Comparison of ENCODE assay signal across 9 cellular contexts in genomic region chr3:42497009-42497731, GRCh38. TPM values are rescaled to one million over a fixed set of nuclear protein-coding genes. Genes with fewer than 3 reads are reported as not detected.
A peak's percentile ranks its signal among the peaks of the same experiment; 100 is the strongest.
DNase-seq lines count a peak whose midpoint lies in the region; ATAC-seq and TF ChIP-seq lines count a peak whose summit lies in the region.
"Had no signal": no experiment of that assay in that cellular context is flagged by ENCODE, and none has a peak within 500 bp of the region (broad histone marks: within the 10 kb centered on the region; RNA-seq: fewer than 3 reads in every experiment).

No MANE protein-coding gene starts in this region.

- ATAC-seq in HG03520 (IDR thresholded peaks at IDR 0.05; ENCODE audit: unreplicated experiment) (no peak), GM18505 (IDR thresholded peaks at IDR 0.05; ENCODE audit: unreplicated experiment) (no peak)

- TF ChIP-seq POLR2A in Peyer's patch (IDR thresholded peaks at IDR 0.05) (no peak), GM18505 (IDR thresholded peaks at IDR 0.05; ENCODE audit: borderline replicate concordance, extremely low read depth, insufficient read depth, insufficient read length) (no peak)

- H3K9me3 ChIP-seq in Peyer's patch, result no peaks in the 10 kb centered on the region

- H3K4me3 ChIP-seq in GM12865 (ENCODE audit: low read depth, low read length) (no peak overlapping the region), Peyer's patch (no peak overlapping the region), fibroblast of mammary gland (ENCODE audit: control insufficient read depth, low read depth, low read length) (no peak overlapping the region)

- peak; percentile 24 for DNase-seq in GM12865 (ENCODE audit: low read depth)
- peak in 2 of 3 donors; percentile 41 to 47 for DNase-seq in Peyer's patch
- peak; percentile 44 for DNase-seq in fibroblast of mammary gland (ENCODE audit: low read depth)
- peak; percentile 43 for DNase-seq in retina
- DNase-seq in NCI-H1436 treated with DMSO at 0.1 percent for 48 hours (lab: John Stamatoyannopoulos, UW), result no peak
- DNase-seq in NOMO-1 (lab: John Stamatoyannopoulos, UW; ENCODE audit: unreplicated experiment in 2 of 2), result no peak
- DNase-seq: NCI-H2029 had no signal

- H3K4me1 ChIP-seq in Peyer's patch, result peaks cover 0 to 32% (median 6%) of the 10 kb centered on the region in 4 donors

- H3K27ac ChIP-seq in Peyer's patch, result no peak overlapping the region

- H3K27me3 ChIP-seq in Peyer's patch, result no peaks in the 10 kb centered on the region

- no peak for TF ChIP-seq CTCF in GM12865 (IDR thresholded peaks at IDR 0.05; ENCODE audit: insufficient read depth, low read depth, low read length, missing control alignments)
- TF ChIP-seq CTCF in Peyer's patch (IDR thresholded peaks at IDR 0.05), result no peak
- TF ChIP-seq CTCF in fibroblast of mammary gland (conservative IDR thresholded peaks at IDR 0.05; ENCODE audit: control insufficient read depth, insufficient read depth, low read depth, low read length), result no peak

- H3K36me3 ChIP-seq in Peyer's patch, result no peaks in the 10 kb centered on the region

RNA-seq across cellular contexts. Expression of gene VIPR1, which starts 5.3 kb away (rescaled TPM):
- 100 to 1,000 TPM in 3 of 4 donors, 10 to 100 TPM in 1; 52.8 to 320 (median 270) TPM for total RNA-seq in Peyer's patch

Comparison
In these comparisons a context has a peak if more than half of its experiments do, and no peak if none do; other contexts are left out.
1. DNase-seq: peak in GM12865 (single experiment), Peyer's patch (2 of 3), fibroblast of mammary gland (single experiment) and retina (single experiment); none in NCI-H1436 treated with DMSO at 0.1 percent for 48 hours (single experiment) and NOMO-1 (0 of 2).